ENCODE assay signal across 36 cellular contexts in the genomic region with DNA sequence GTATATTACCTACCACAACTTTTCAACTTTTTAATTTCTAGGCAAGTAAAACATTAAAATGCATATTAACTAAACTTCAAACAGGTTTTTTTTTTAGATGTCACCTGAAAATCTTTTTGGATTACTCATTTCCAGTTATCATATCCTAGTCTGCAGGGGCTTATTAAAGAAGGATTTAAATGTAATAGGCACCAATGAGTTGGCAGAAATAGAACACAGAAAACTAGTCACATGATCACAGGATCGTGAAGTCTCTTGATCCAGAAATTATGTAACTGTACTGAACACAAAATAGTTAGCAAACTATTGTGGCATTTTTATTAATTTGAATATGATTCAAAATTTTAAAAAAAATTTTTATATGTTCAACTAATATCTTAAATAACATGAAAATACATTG.
"Had no signal": no experiment of that assay in that cellular context is flagged by ENCODE, and none has a peak within 500 bp of the region (broad histone marks: within the 10 kb centered on the region; RNA-seq: fewer than 3 reads in every experiment).

No MANE protein-coding gene starts in this region.

- H3K27ac Mint-ChIP-seq: activated B cell treated with CpG ODN at 0.5 μM for 24 hours; activated CD8-positive, alpha-beta T cell treated with anti-CD3 and anti-CD28 coated beads for 36 hours; activated naive CD4-positive, alpha-beta T cell treated with anti-CD3 and anti-CD28 coated beads, Interleukin-2, amount 50 U/mL, for 24 hours; activated naive CD8-positive, alpha-beta T cell treated with anti-CD3 and anti-CD28 coated beads for 36 hours; activated naive CD8-positive, alpha-beta T cell treated with anti-CD3 and anti-CD28 coated beads, Interleukin-2, amount 50 U/mL, for 24 hours; activated T-helper 17 cell treated with anti-CD3 and anti-CD28 coated beads, Interleukin-2, amount 50 U/mL, for 72 hours; dendritic cell treated with granulocyte-macrophage colony-stimulating factor and Interleukin-4, amounts not matched to agents 40 ng/mL and 50 ng/mL, for 4 days; endodermal cell; T-helper 1 cell treated with Interleukin-12 subunit alpha and Interleukin-12 subunit beta and Interleukin-4 antibody, amounts not matched to agents 30 μg/mL and 1 μg/mL, for 36 hours had no signal

- H3K4me1 ChIP-seq: adrenal gland, breast epithelium, colonic mucosa, esophagus squamous epithelium, gastrocnemius medialis had no signal

- H3K9me3 ChIP-seq: adrenal gland, breast epithelium, colonic mucosa, esophagus squamous epithelium, gastrocnemius medialis, heart left ventricle had no signal

- H3K4me1 Mint-ChIP-seq: activated B cell treated with CpG ODN at 0.5 μM for 24 hours; activated naive CD4-positive, alpha-beta T cell treated with anti-CD3 and anti-CD28 coated beads, Interleukin-2, amount 50 U/mL, for 24 hours; activated naive CD8-positive, alpha-beta T cell treated with anti-CD3 and anti-CD28 coated beads for 36 hours; activated naive CD8-positive, alpha-beta T cell treated with anti-CD3 and anti-CD28 coated beads, Interleukin-2, amount 50 U/mL, for 24 hours; activated T-helper 17 cell treated with anti-CD3 and anti-CD28 coated beads, Interleukin-2, amount 50 U/mL, for 72 hours had no signal

- H3K36me3 Mint-ChIP-seq: activated naive CD4-positive, alpha-beta T cell treated with anti-CD3 and anti-CD28 coated beads, Interleukin-2, amount 50 U/mL, for 24 hours; activated naive CD8-positive, alpha-beta T cell treated with anti-CD3 and anti-CD28 coated beads for 36 hours; brain had no signal

- H3K27ac ChIP-seq: adrenal gland, breast epithelium, cardiac muscle cell, colonic mucosa, dorsolateral prefrontal cortex, esophagus squamous epithelium, gastrocnemius medialis, heart left ventricle, WERI-Rb-1 had no signal

- H3K9me3 Mint-ChIP-seq: activated naive CD4-positive, alpha-beta T cell treated with anti-CD3 and anti-CD28 coated beads, Interleukin-2, amount 50 U/mL, for 24 hours; activated naive CD8-positive, alpha-beta T cell treated with anti-CD3 and anti-CD28 coated beads for 36 hours; activated T-cell treated with anti-CD3 and anti-CD28 coated beads, Interleukin-2, amount 50 U/mL, for 4 hours; activated T-helper 17 cell treated with anti-CD3 and anti-CD28 coated beads, Interleukin-2, amount 50 U/mL, for 72 hours; endodermal cell; T-helper 1 cell treated with Interleukin-12 subunit alpha and Interleukin-12 subunit beta and Interleukin-4 antibody, amounts not matched to agents 30 μg/mL and 1 μg/mL, for 36 hours had no signal

- H3K4me3 ChIP-seq: adrenal gland, breast epithelium, cardiac muscle cell, colonic mucosa, dorsolateral prefrontal cortex, esophagus squamous epithelium, gastrocnemius medialis, heart left ventricle had no signal

- H3K4me3 Mint-ChIP-seq: activated B cell treated with CpG ODN at 0.5 μM for 24 hours; activated CD8-positive, alpha-beta T cell treated with anti-CD3 and anti-CD28 coated beads for 36 hours; activated naive CD4-positive, alpha-beta T cell treated with anti-CD3 and anti-CD28 coated beads, Interleukin-2, amount 50 U/mL, for 24 hours; activated naive CD8-positive, alpha-beta T cell treated with anti-CD3 and anti-CD28 coated beads for 36 hours; activated naive CD8-positive, alpha-beta T cell treated with anti-CD3 and anti-CD28 coated beads, Interleukin-2, amount 50 U/mL, for 24 hours; activated T-cell treated with anti-CD3 and anti-CD28 coated beads, Interleukin-2, amount 50 U/mL, for 4 hours; activated T-helper 17 cell treated with anti-CD3 and anti-CD28 coated beads, Interleukin-2, amount 50 U/mL, for 72 hours; brain; dendritic cell treated with granulocyte-macrophage colony-stimulating factor and Interleukin-4, amounts not matched to agents 40 ng/mL and 50 ng/mL, for 4 days; endodermal cell; T-helper 1 cell treated with Interleukin-12 subunit alpha and Interleukin-12 subunit beta and Interleukin-4 antibody, amounts not matched to agents 30 μg/mL and 1 μg/mL, for 36 hours had no signal

- DNase-seq: activated B cell treated with CpG ODN at 0.5 μM for 24 hours; activated CD4-positive, alpha-beta T cell treated with anti-CD3 and anti-CD28 coated beads for 48 hours; activated CD4-positive, alpha-beta T cell treated with anti-CD3 and anti-CD28 coated beads, Interleukin-2, amount 50 U/mL, for 1 hour; activated CD4-positive, alpha-beta T cell treated with anti-CD3 and anti-CD28 coated beads, Interleukin-2, amount 50 U/mL, for 48 hours; activated CD8-positive, alpha-beta memory T cell treated with anti-CD3 and anti-CD28 coated beads for 24 hours; activated CD8-positive, alpha-beta T cell treated with anti-CD3 and anti-CD28 coated beads for 36 hours; activated effector memory CD4-positive, alpha-beta T cell treated with Interleukin-2 at 50 U/mL for 16 hours; activated gamma-delta T cell treated with Interleukin-2 at 50 U/mL for 16 hours; activated naive CD4-positive, alpha-beta T cell treated with Interleukin-2 at 50 U/mL for 16 hours; activated naive CD8-positive, alpha-beta T cell treated with anti-CD3 and anti-CD28 coated beads for 36 hours; activated naive CD8-positive, alpha-beta T cell treated with anti-CD3 and anti-CD28 coated beads, Interleukin-2, amount 50 U/mL, for 24 hours; activated T-cell treated with anti-CD3 and anti-CD28 coated beads, Interleukin-2, amount 50 U/mL, for 4 hours; adrenal gland; amygdala; aorta; central memory CD4-positive, alpha-beta T cell; cerebellar nuclear complex; colonic mucosa; dorsolateral prefrontal cortex; effector memory CD4-positive, alpha-beta T cell; endodermal cell; erythroblast; esophagus squamous epithelium; foreskin fibroblast; gastrocnemius medialis; glutamatergic neuron; heart left ventricle; T-helper 9 cell; WERI-Rb-1 had no signal

- H3K27me3 ChIP-seq: adrenal gland, breast epithelium, cardiac muscle cell, colonic mucosa, dorsolateral prefrontal cortex, esophagus squamous epithelium, gastrocnemius medialis, heart left ventricle had no signal

- H3K27me3 Mint-ChIP-seq: activated B cell treated with CpG ODN at 0.5 μM for 24 hours; activated CD8-positive, alpha-beta T cell treated with anti-CD3 and anti-CD28 coated beads for 36 hours; activated naive CD4-positive, alpha-beta T cell treated with anti-CD3 and anti-CD28 coated beads, Interleukin-2, amount 50 U/mL, for 24 hours; activated naive CD8-positive, alpha-beta T cell treated with anti-CD3 and anti-CD28 coated beads for 36 hours; activated naive CD8-positive, alpha-beta T cell treated with anti-CD3 and anti-CD28 coated beads, Interleukin-2, amount 50 U/mL, for 24 hours; activated T-helper 17 cell treated with anti-CD3 and anti-CD28 coated beads, Interleukin-2, amount 50 U/mL, for 72 hours; dendritic cell treated with granulocyte-macrophage colony-stimulating factor and Interleukin-4, amounts not matched to agents 40 ng/mL and 50 ng/mL, for 4 days had no signal

- H3K36me3 ChIP-seq: adrenal gland, breast epithelium, cardiac muscle cell, colonic mucosa, esophagus squamous epithelium, gastrocnemius medialis, heart left ventricle, WERI-Rb-1 had no signal
